Comparison of ENCODE assay signal across 9 cellular contexts in the genomic region with DNA sequence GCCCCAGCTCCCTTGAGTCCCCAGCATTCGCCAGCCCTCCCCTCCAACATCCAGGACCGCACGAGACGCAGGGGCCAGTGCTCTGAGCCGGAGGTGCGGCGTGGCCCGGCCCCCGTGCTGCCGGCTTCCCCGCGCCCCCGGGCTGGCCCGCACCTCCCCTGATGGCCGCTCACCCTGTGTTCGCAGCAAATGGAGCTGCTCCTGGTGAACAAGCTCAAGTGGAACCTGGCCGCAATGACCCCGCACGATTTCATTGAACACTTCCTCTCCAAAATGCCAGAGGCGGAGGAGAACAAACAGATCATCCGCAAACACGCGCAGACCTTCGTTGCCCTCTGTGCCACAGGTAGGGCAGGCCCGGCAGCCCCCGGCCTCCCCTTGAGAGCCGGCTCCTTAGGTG. TPM values are rescaled to one million over a fixed set of nuclear protein-coding genes. Genes with fewer than 3 reads are reported as not detected.
DNase-seq lines count a peak whose midpoint lies in the region; ATAC-seq and TF ChIP-seq lines count a peak whose summit lies in the region.
"Had no signal": no experiment of that assay in that cellular context is flagged by ENCODE, and none has a peak within 500 bp of the region (broad histone marks: within the 10 kb centered on the region; RNA-seq: fewer than 3 reads in every experiment).

No MANE protein-coding gene starts in this region.

- intact Hi-C loops in left ventricle myocardium inferior (cut with micrococcal nuclease) (loop anchor here (5.0 kb wide), 1 partner anchor 351 kb away; a partner anchor contains a TSS), left cardiac atrium (cut with DNase I) (loop anchor here (2.0 to 5.0 kb wide), 3 partner anchors 201 to 543 kb away; a partner anchor contains a TSS), lower lobe of right lung (cut with DNase I) (loop anchor here (10.0 kb wide), 1 partner anchor 349 kb away; a partner anchor contains a TSS)

- H3K27ac ChIP-seq in left ventricle myocardium inferior (replicated peaks) (peak overlapping the region; percentile 99), lower lobe of right lung (peak overlapping the region; percentile 89), upper lobe of left lung (peak overlapping the region in 2 of 4 donors; percentile 32 to 89)

- WGBS in upper lobe of left lung, 2 donors = 38 to 60% methylated on average over 13 to 21 of the region's 27 CpGs

- H3K4me1 ChIP-seq in left ventricle myocardium inferior (peaks cover 97% of the 10 kb centered on the region), lower lobe of right lung (peaks cover 48% of the 10 kb centered on the region), upper lobe of left lung (peaks cover 40 to 69% (median 47%) of the 10 kb centered on the region in 4 donors)

- TF ChIP-seq EP300 in upper lobe of left lung (IDR thresholded peaks at IDR 0.05) = no peak

- DNase-seq in left ventricle myocardium inferior = no peak
- no peak for DNase-seq in left cardiac atrium
- DNase-seq in astrocyte of the spinal cord (ENCODE audit: low read depth, low spot score) = no peak
- no peak for DNase-seq in lower lobe of right lung
- DNase-seq in upper lobe of left lung = no peak
- no peak for DNase-seq in iPS-NIHi11 (ENCODE audit: low spot score)
- no peak for DNase-seq in stimulated activated CD4-positive, alpha-beta T cell treated with anti-CD3 and anti-CD28 coated beads, Interleukin-15, amount 100 ng/mL, for 24 hours
- DNase-seq: SIG-M5 had no signal

- no peak for ATAC-seq in left cardiac atrium
- no peak for ATAC-seq in lower lobe of right lung
- no peak for ATAC-seq in upper lobe of left lung (ENCODE audit: low FRiP score in 2 of 2)
- no peak for ATAC-seq in HG02798 (IDR thresholded peaks at IDR 0.05; ENCODE audit: poor library complexity, unreplicated experiment)

- H3K4me3 ChIP-seq in left ventricle myocardium inferior (peak overlapping the region; percentile 96), astrocyte of the spinal cord (ENCODE audit: low read depth, low read length) (peak overlapping the region; percentile 36), lower lobe of right lung (peak overlapping the region; percentile 80), upper lobe of left lung (peak overlapping the region in 3 of 4 donors; percentile 73 to 93 (median 81))

- H3K27me3 ChIP-seq in left ventricle myocardium inferior (ENCODE audit: low read depth) = no peaks in the 10 kb centered on the region
- peaks cover 21% of the 10 kb centered on the region for H3K27me3 ChIP-seq in lower lobe of right lung (ENCODE audit: low read depth)
- H3K27me3 ChIP-seq in upper lobe of left lung = peaks cover 0 to 12% (median 4%) of the 10 kb centered on the region in 4 donors

- in situ Hi-C loops in astrocyte of the spinal cord (cut with HindIII; ENCODE audit: low sequenced_read_pairs) = no loop called here

- peak; percentile 45 for TF ChIP-seq CTCF in left ventricle myocardium inferior (IDR thresholded peaks at IDR 0.05; ENCODE audit: borderline replicate concordance)
- TF ChIP-seq CTCF in astrocyte of the spinal cord (IDR thresholded peaks at IDR 0.05; ENCODE audit: low read depth, low read length) = no peak
- TF ChIP-seq CTCF in lower lobe of right lung (IDR thresholded peaks at IDR 0.05) = no peak
- TF ChIP-seq CTCF in upper lobe of left lung (IDR thresholded peaks at IDR 0.05) = peak in 1 of 6 experiments; percentile 4

- H3K9me3 ChIP-seq in left ventricle myocardium inferior (replicated peaks) = no peaks in the 10 kb centered on the region
- H3K9me3 ChIP-seq in lower lobe of right lung = no peaks in the 10 kb centered on the region
- H3K9me3 ChIP-seq in upper lobe of left lung = no peaks in the 10 kb centered on the region

- H3K36me3 ChIP-seq in left ventricle myocardium inferior (peaks cover 30% of the 10 kb centered on the region), lower lobe of right lung (peaks cover 35% of the 10 kb centered on the region), upper lobe of left lung (peaks cover 0 to 22% (median 5%) of the 10 kb centered on the region in 4 donors)

- no peak for TF ChIP-seq POLR2A in upper lobe of left lung (IDR thresholded peaks at IDR 0.05)

RNA-seq across cellular contexts. Expression of a gene that starts 2.7 kb away (rescaled TPM):
- total RNA-seq in left ventricle myocardium inferior = 160 TPM
- total RNA-seq in left cardiac atrium = 100 to 1,000 TPM; 150 to 169 TPM
- total RNA-seq in lower lobe of right lung = 202 TPM
- total RNA-seq in upper lobe of left lung = 100 to 1,000 TPM in 5 of 6 donors, 10 to 100 TPM in 1; 23.0 to 404 (median 237) TPM

RNA-seq across cellular contexts. Expression of a gene that starts 31.5 kb away (rescaled TPM):
- total RNA-seq in left ventricle myocardium inferior = 8.9 TPM
- 10 to 100 TPM; 10.5 to 12.1 TPM for total RNA-seq in left cardiac atrium
- total RNA-seq in lower lobe of right lung = 23.7 TPM
- total RNA-seq in upper lobe of left lung = 10 to 100 TPM; 18.5 to 68.1 (median 28.3) TPM

Comparison
In these comparisons a context has a peak if more than half of its experiments do, and no peak if none do; other contexts are left out.
1. H3K4me3 ChIP-seq: peak in every context shown above with its lines; median percentile 96 in left ventricle myocardium inferior; 81 in upper lobe of left lung; 80 in lower lobe of right lung; 36 in astrocyte of the spinal cord.